23 cellular contexts compared by ENCODE assay signal in genomic region chrX:12026481-12026880, GRCh38.
"Had no signal": no experiment of that assay in that cellular context is flagged by ENCODE, and none has a peak within 500 bp of the region (broad histone marks: within the 10 kb centered on the region; RNA-seq: fewer than 3 reads in every experiment).

No MANE protein-coding gene starts in this region.

- H3K27me3 Mint-ChIP-seq: stimulated activated naive CD8-positive, alpha-beta T cell treated with anti-CD3 and anti-CD28 coated beads, Interleukin-15, amount 100 ng/mL, for 72 hours had no signal

- H3K4me1 ChIP-seq: foreskin keratinocyte, left ventricle myocardium inferior, lower lobe of right lung, pancreas, prostate gland, testis, tibial nerve, upper lobe of right lung, vagina had no signal

- H3K4me3 ChIP-seq: left ventricle myocardium inferior, lower lobe of right lung, pancreas, prostate gland, skin epidermis, testis, tibial nerve, upper lobe of right lung, vagina had no signal

- H3K4me1 Mint-ChIP-seq: immature natural killer cell; stimulated activated naive B cell treated with anti-CD40 and anti-IgM and Interleukin-4, amounts not matched to agents 10 μg/mL and 1 μg/mL and 100 μg/mL, for 72 hours; stimulated activated naive CD8-positive, alpha-beta T cell treated with anti-CD3 and anti-CD28 coated beads, Interleukin-15, amount 100 ng/mL, for 72 hours had no signal

- H3K27ac Mint-ChIP-seq: immature natural killer cell; natural killer cell treated with Interleukin-12 subunit alpha and Interleukin-12 subunit beta and Interleukin-15 and Interleukin-18, amount 100 ng/mL, for 72 hours; stimulated activated naive B cell treated with anti-CD40 and anti-IgM and Interleukin-4, amounts not matched to agents 10 μg/mL and 1 μg/mL and 100 μg/mL, for 72 hours; stimulated activated naive CD8-positive, alpha-beta T cell treated with anti-CD3 and anti-CD28 coated beads, Interleukin-15, amount 100 ng/mL, for 72 hours had no signal

- H3K9me3 Mint-ChIP-seq: stimulated activated naive B cell treated with anti-CD40 and anti-IgM and Interleukin-4, amounts not matched to agents 10 μg/mL and 1 μg/mL and 100 μg/mL, for 72 hours; stimulated activated naive CD8-positive, alpha-beta T cell treated with anti-CD3 and anti-CD28 coated beads, Interleukin-15, amount 100 ng/mL, for 72 hours had no signal

- H3K36me3 ChIP-seq: left ventricle myocardium inferior, lower lobe of right lung, pancreas, prostate gland, tibial nerve, upper lobe of right lung, vagina had no signal

- H3K27ac ChIP-seq: foreskin keratinocyte, left ventricle myocardium inferior, lower lobe of right lung, pancreas, prostate gland, skin epidermis, testis, tibial nerve, upper lobe of right lung, vagina had no signal

- ATAC-seq: foreskin keratinocyte; lower lobe of right lung; natural killer cell treated with Interleukin-12 subunit alpha and Interleukin-12 subunit beta and Interleukin-15 and Interleukin-18, amount 100 ng/mL, for 72 hours; pancreas; sciatic nerve; stimulated activated naive B cell treated with anti-CD40 and anti-IgM and Interleukin-4, amounts not matched to agents 10 μg/mL and 1 μg/mL and 100 μg/mL, for 72 hours; stimulated activated naive CD8-positive, alpha-beta T cell treated with anti-CD3 and anti-CD28 coated beads, Interleukin-15, amount 100 ng/mL, for 72 hours; upper lobe of right lung had no signal

- H3K27me3 ChIP-seq: foreskin keratinocyte, testis, tibial nerve, upper lobe of right lung, vagina had no signal

- DNase-seq: cortex of kidney; effector memory CD4-positive, alpha-beta T cell; erythroblast; foreskin keratinocyte; immature natural killer cell; left ventricle myocardium inferior; lower lobe of right lung; mesenchymal stem cell; midbrain; occipital lobe; pancreas; stimulated activated CD4-positive, alpha-beta T cell treated with anti-CD3 and anti-CD28 coated beads, Interleukin-2, amount 100 ng/mL, for 24 hours; stimulated activated CD4-positive, alpha-beta T cell treated with anti-CD3 and anti-CD28 coated beads, Interleukin-4, amount 100 ng/mL, for 4 hours; stimulated activated naive B cell treated with anti-CD40 and anti-IgM and Interleukin-4, amounts not matched to agents 10 μg/mL and 1 μg/mL and 100 μg/mL, for 72 hours; stimulated activated naive CD8-positive, alpha-beta T cell treated with anti-CD3 and anti-CD28 coated beads, Interleukin-15, amount 100 ng/mL, for 72 hours; testis; upper lobe of right lung had no signal

- H3K36me3 Mint-ChIP-seq: immature natural killer cell; natural killer cell treated with Interleukin-12 subunit alpha and Interleukin-12 subunit beta and Interleukin-15 and Interleukin-18, amount 100 ng/mL, for 72 hours; stimulated activated naive B cell treated with anti-CD40 and anti-IgM and Interleukin-4, amounts not matched to agents 10 μg/mL and 1 μg/mL and 100 μg/mL, for 72 hours had no signal

- H3K9me3 ChIP-seq: left ventricle myocardium inferior, lower lobe of right lung, pancreas, prostate gland, testis, tibial nerve, upper lobe of right lung, vagina had no signal

- H3K4me3 Mint-ChIP-seq: immature natural killer cell; natural killer cell treated with Interleukin-12 subunit alpha and Interleukin-12 subunit beta and Interleukin-15 and Interleukin-18, amount 100 ng/mL, for 72 hours; stimulated activated naive B cell treated with anti-CD40 and anti-IgM and Interleukin-4, amounts not matched to agents 10 μg/mL and 1 μg/mL and 100 μg/mL, for 72 hours; stimulated activated naive CD8-positive, alpha-beta T cell treated with anti-CD3 and anti-CD28 coated beads, Interleukin-15, amount 100 ng/mL, for 72 hours had no signal
